8 cellular contexts compared by ENCODE assay signal in genomic region chr1:185670187-185670627, GRCh38.
DNase-seq lines count a peak whose midpoint lies in the region; ATAC-seq and TF ChIP-seq lines count a peak whose summit lies in the region.

No MANE protein-coding gene starts in this region.

- peak; percentile 72 for ATAC-seq in stimulated activated naive CD8-positive, alpha-beta T cell treated with anti-CD3 and anti-CD28 coated beads, Interleukin-15, Interleukin-2, amounts not matched to agents 100 U/mL and 50 U/mL, for 24 hours
- no peak for ATAC-seq in GM21526 (IDR thresholded peaks at IDR 0.05; ENCODE audit: low FRiP score, unreplicated experiment)

- intact Hi-C loops in MCF 10A (cut with micrococcal nuclease): loop anchor here (1.0 to 2.0 kb wide), 4 partner anchors 74 to 499 kb away; partner anchors contain the start of gene IVNS1ABP

- H3K27me3 Mint-ChIP-seq in MCF 10A (ENCODE audit: insufficient read depth, unreplicated experiment): no peaks in the 10 kb centered on the region

- DNase-seq in SIG-M5 treated with dmso at 0.1 percent for 504 hours (lab: John Stamatoyannopoulos, UW; ENCODE audit: unreplicated experiment): peak; percentile 23
- DNase-seq in SIG-M5 (lab: John Stamatoyannopoulos, UW): no peak
- DNase-seq in HL-60 (ENCODE audit: low read depth in 1 of 2, low spot score in 1 of 2): peak in 1 of 2 experiments; percentile 48
- peak; percentile 62 for DNase-seq in SK-MEL-5 (ENCODE audit: low read depth, low spot score)
- peak; percentile 69 for DNase-seq in MCF 10A (ENCODE audit: unreplicated experiment)
- DNase-seq in left kidney (ENCODE audit: low read depth, low spot score): peak; percentile 66
- peak; percentile 34 for DNase-seq in stimulated activated naive CD8-positive, alpha-beta T cell treated with anti-CD3 and anti-CD28 coated beads, Interleukin-15, Interleukin-2, amounts not matched to agents 100 U/mL and 50 U/mL, for 24 hours

- no peaks in the 10 kb centered on the region for H3K4me1 Mint-ChIP-seq in MCF 10A (ENCODE audit: insufficient read depth, unreplicated experiment)

- no peak overlapping the region for H3K4me3 Mint-ChIP-seq in MCF 10A (ENCODE audit: unreplicated experiment)

- in situ Hi-C loops in SK-MEL-5 (cut with HindIII; ENCODE audit: low pct_unique_long_range_greater_than_20kb, low sequenced_read_pairs): no loop called here

- POLR2A ChIA-PET in MCF 10A (lab: Yijun Ruan, JAX): interaction anchor here (0.9 to 3.0 kb wide), 8 partner anchors 10 to 432 kb away, joined by 3 to 23 read pairs (median 5); partner anchors contain the start of gene IVNS1ABP

- H3K36me3 Mint-ChIP-seq in MCF 10A (ENCODE audit: insufficient read depth, unreplicated experiment): peaks cover 5% of the 10 kb centered on the region

- H3K27ac ChIP-seq in HL-60 (replicated peaks): no peak overlapping the region

- TF ChIP-seq CTCF in HL-60 (IDR thresholded peaks at IDR 0.05; ENCODE audit: insufficient read depth, low read length) (peak; percentile 6), MCF 10A (IDR thresholded peaks at IDR 0.05; ENCODE audit: unreplicated experiment) (peak; percentile 78)

- CTCF ChIA-PET in MCF 10A (lab: Yijun Ruan, JAX): interaction anchor here (0.6 to 4.0 kb wide), 61 partner anchors 9 to 918 kb away, joined by 3 to 72 read pairs (median 4); partner anchors contain the start of genes IVNS1ABP, NIBAN1 and TRMT1L

- H3K4me3 ChIP-seq in HL-60 (replicated peaks; ENCODE audit: insufficient read depth, low read length): no peak overlapping the region

- H3K9me3 Mint-ChIP-seq in MCF 10A (ENCODE audit: unreplicated experiment): no peaks in the 10 kb centered on the region

- no TSS peak for BruUV-seq in MCF 10A (replicated peaks; lab: Mats Ljungman, UMichigan)

- H3K27me3 ChIP-seq in HL-60 (ENCODE audit: insufficient read depth, poor library complexity, severe bottlenecking): no peaks in the 10 kb centered on the region

- H3K27ac Mint-ChIP-seq in MCF 10A (ENCODE audit: low read depth, unreplicated experiment): no peak overlapping the region
